ENCODE assay signal across 18 cellular contexts in genomic region chr13:101767096-101767495, GRCh38.
A peak's percentile ranks its signal among the peaks of the same experiment; 100 is the strongest.
DNase-seq lines count a peak whose midpoint lies in the region; ATAC-seq lines count a peak whose summit lies in the region.
"Had no signal": no experiment of that assay in that cellular context is flagged by ENCODE, and none has a peak within 500 bp of the region (broad histone marks: within the 10 kb centered on the region; RNA-seq: fewer than 3 reads in every experiment).

No MANE protein-coding gene starts in this region.

- DNase-seq in NCI-H1092 treated with DMSO at 0.1 percent for 48 hours (lab: John Stamatoyannopoulos, UW): peak; percentile 20
- no peak for DNase-seq in NCI-H1092 (lab: John Stamatoyannopoulos, UW)
- peak; percentile 48 for DNase-seq in NCI-H187 treated with DMSO at 0.1 percent for 48 hours (lab: John Stamatoyannopoulos, UW)
- DNase-seq in NCI-H2171 (lab: John Stamatoyannopoulos, UW): peak; percentile 22
- peak; percentile 42 for DNase-seq in putamen (ENCODE audit: low spot score)
- DNase-seq in RPMI8226: no peak
- DNase-seq in stimulated activated CD4-positive, alpha-beta T cell treated with anti-CD3 and anti-CD28 coated beads, Interleukin-1b, Interleukin-23, amount 100 ng/mL, for 48 hours: no peak
- DNase-seq: AML-193; Caco-2; CD4-positive, alpha-beta T cell; DMS153; DMS79; GDM1; HCEC 1CT had no signal

- no peak for ATAC-seq in HG03378 (IDR thresholded peaks at IDR 0.05; ENCODE audit: unreplicated experiment)
- ATAC-seq: A549, GM23338, HepG2 had no signal

Comparison
In these comparisons a context has a peak if more than half of its experiments do, and no peak if none do; other contexts are left out.
1. DNase-seq: peak in NCI-H1092 treated with DMSO at 0.1 percent for 48 hours (single experiment), NCI-H187 treated with DMSO at 0.1 percent for 48 hours (single experiment), NCI-H2171 (single experiment) and putamen (single experiment); none in NCI-H1092 (single experiment), RPMI8226 (single experiment) and stimulated activated CD4-positive, alpha-beta T cell treated with anti-CD3 and anti-CD28 coated beads, Interleukin-1b, Interleukin-23, amount 100 ng/mL, for 48 hours (single experiment).